Comparison of ENCODE assay signal across 9 cellular contexts in the genomic region with DNA sequence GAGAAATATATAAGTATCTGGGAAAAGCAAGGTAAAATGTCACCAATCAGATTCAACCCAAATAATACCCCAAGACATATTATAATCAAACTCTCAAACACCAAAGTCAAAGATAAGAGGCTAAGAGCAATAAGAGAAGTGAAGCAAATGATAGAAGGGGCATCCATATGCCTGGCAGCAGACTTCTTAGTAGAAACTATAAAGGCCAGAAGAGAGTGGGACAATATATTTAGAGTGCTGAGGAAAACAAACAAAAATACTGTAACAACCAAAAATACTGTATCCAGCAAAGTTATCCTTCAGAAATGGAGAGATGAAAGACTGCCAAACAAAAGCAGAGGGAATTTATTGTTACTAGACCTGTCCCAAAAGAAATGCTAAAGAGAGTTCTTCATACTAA.
"Had no signal": no experiment of that assay in that cellular context is flagged by ENCODE, and none has a peak within 500 bp of the region (broad histone marks: within the 10 kb centered on the region; RNA-seq: fewer than 3 reads in every experiment).

No MANE protein-coding gene starts in this region.

- H3K4me2 ChIP-seq: KMS-11 had no signal

- H3K27me3 Mint-ChIP-seq: IgD-negative memory B cell had no signal

- H3K4me1 Mint-ChIP-seq: H9 had no signal

- DNase-seq: GM23248, GOT3, H9, HCEC 1CT, HFFc6, Karpas-422 had no signal

- H3K4me3 ChIP-seq: GM23248 had no signal

- H3K27ac ChIP-seq: GM23248, HL-60, KMS-11 had no signal

- H3K9ac ChIP-seq: GM23248, KMS-11 had no signal

- H3K4me3 Mint-ChIP-seq: H9, HFFc6 had no signal

- H3K27ac Mint-ChIP-seq: H9, HFFc6 had no signal

- H2AFZ ChIP-seq: GM23248 had no signal
